In genomic region chr11:6757373-6757967, GRCh38 we compare ENCODE assay signal across 8 cellular contexts. TPM values are rescaled to one million over a fixed set of nuclear protein-coding genes. Genes with fewer than 3 reads are reported as not detected.
A peak's percentile ranks its signal among the peaks of the same experiment; 100 is the strongest.
DNase-seq lines count a peak whose midpoint lies in the region; ATAC-seq and TF ChIP-seq lines count a peak whose summit lies in the region.

No MANE protein-coding gene starts in this region.

- intact Hi-C loops in A673 (cut with micrococcal nuclease; ENCODE audit: unreplicated experiment) = loop anchor here (1.0 to 2.0 kb wide), 3 partner anchors 47 to 378 kb away; no protein-coding TSS in a partner anchor
- intact Hi-C loops in ovary (cut with DNase I) = no loop called here

- H3K27me3 ChIP-seq in A673 (replicated peaks; ENCODE audit: insufficient read depth, low read depth, low read length, poor library complexity) (no peaks in the 10 kb centered on the region), ovary (no peaks in the 10 kb centered on the region)

- TF ChIP-seq CTCF in A673 (conservative IDR thresholded peaks at IDR 0.05; ENCODE audit: low read depth, low read length) = peak; percentile 66
- TF ChIP-seq CTCF in GM12872 (IDR thresholded peaks at IDR 0.05; ENCODE audit: insufficient read depth, low read depth, low read length) = peak; percentile 67
- TF ChIP-seq CTCF in ovary (IDR thresholded peaks at IDR 0.05) = no peak

- BruUV-seq in A673 (replicated peaks; lab: Mats Ljungman, UMichigan) = no TSS peak

- peak; percentile 63 for ATAC-seq in HG03097 (IDR thresholded peaks at IDR 0.05; ENCODE audit: low FRiP score, unreplicated experiment)

- POLR2A ChIA-PET in A673 (lab: Charles Lee; ENCODE audit: low non-redundant PET) = interaction anchor here (0.5 kb wide), 1 partner anchor 367 kb away, joined by 4 read pairs; the partner anchor contains the start of gene SMPD1

- H3K27ac ChIP-seq in A673 (ENCODE audit: low read depth, low read length, poor library complexity, severe bottlenecking) = no peak overlapping the region
- no peak overlapping the region for H3K27ac ChIP-seq in ovary

- H3K4me1 ChIP-seq in A673 (ENCODE audit: insufficient read depth, low read length, poor library complexity, severe bottlenecking) (no peaks in the 10 kb centered on the region), ovary (ENCODE audit: insufficient read depth) (no peaks in the 10 kb centered on the region)

- no peaks in the 10 kb centered on the region for H3K9me3 ChIP-seq in A673 (ENCODE audit: low read depth, low read length, poor library complexity, severe bottlenecking)
- H3K9me3 ChIP-seq in ovary = no peaks in the 10 kb centered on the region

- 48 to 50% (median 50%) methylated on average over 2 of the region's 2 CpGs for WGBS in ovary, 3 donors

- H3K36me3 ChIP-seq in A673 (ENCODE audit: insufficient read depth, low read length, poor library complexity, severe bottlenecking) (no peaks in the 10 kb centered on the region), ovary (no peaks in the 10 kb centered on the region)

- no peak for TF ChIP-seq EP300 in ovary (IDR thresholded peaks at IDR 0.05)

- DNase-seq in A673 (ENCODE audit: low spot score) (peak; percentile 69), OCI-M1 (lab: John Stamatoyannopoulos, UW) (peak; percentile 85), foreskin melanocyte (peak; percentile 64), ovary (peak in 3 of 5 donors; percentile 15 to 33 (median 19)), cortex of kidney (lab: John Stamatoyannopoulos, UW) (no peak)
- peak; percentile 18 to 27 for DNase-seq in activated T-helper 1 cell treated with anti-CD3 and anti-CD28 coated beads, Interleukin-2, amount 50 U/mL, for 16 hours (ENCODE audit: low read depth in 1 of 2, low spot score in 1 of 2)

- no peak for TF ChIP-seq POLR2A in ovary (IDR thresholded peaks at IDR 0.05)

- CTCF ChIA-PET in A673 (lab: Charles Lee) = interaction anchor here (0.6 to 1.4 kb wide), 6 partner anchors 8 to 378 kb away, joined by 3 to 11 read pairs (median 3); partner anchors contain the start of gene MRPL17

- H3K4me3 ChIP-seq in A673 (ENCODE audit: low read depth, low read length, poor library complexity, severe bottlenecking) = no peak overlapping the region
- no peak overlapping the region for H3K4me3 ChIP-seq in ovary

RNA-seq across cellular contexts. Expression of gene OR2AG2, which starts 14.3 kb away (rescaled TPM):
- total RNA-seq in A673 (2021) = not detected in 2 replicates
- under 1 TPM in 4 of 7 donors, not detected in 3; under 0.01 to 0.17 (median 0.05) TPM for total RNA-seq in ovary
- under 1 TPM in 1 of 2 donors, not detected in 1; 0.03 TPM for polyA plus RNA-seq in ovary

RNA-seq across cellular contexts. Expression of gene OR2AG1, which starts 25.4 kb away (rescaled TPM):
- total RNA-seq in A673 (2021) (not detected in 2 replicates), ovary (not detected)
- not detected for polyA plus RNA-seq in ovary

RNA-seq across cellular contexts. Expression of gene OR6A2, which starts 42.0 kb away (rescaled TPM):
- not detected in 2 replicates for total RNA-seq in A673 (2021)
- total RNA-seq in ovary = under 1 TPM in 5 of 7 donors, not detected in 2; 0.17 to 0.46 (median 0.20) TPM
- polyA plus RNA-seq in ovary = not detected

Comparison
In these comparisons a context has a peak if more than half of its experiments do, and no peak if none do; other contexts are left out.
1. CTCF ChIP-seq: peak in A673 (single experiment) and GM12872 (single experiment); none in ovary (0 of 3).